In genomic region chr19:53538378-53539109, GRCh38 we compare ENCODE assay signal across 8 cellular contexts. TPM values are rescaled to one million over a fixed set of nuclear protein-coding genes. Genes with fewer than 3 reads are reported as not detected.
DNase-seq lines count a peak whose midpoint lies in the region; ATAC-seq and TF ChIP-seq lines count a peak whose summit lies in the region.

No MANE protein-coding gene starts in this region.

- H3K36me3 ChIP-seq in OCI-LY1 (ENCODE audit: insufficient read depth, low read length): peaks cover 20% of the 10 kb centered on the region
- peaks cover 0 to 19% (median 3%) of the 10 kb centered on the region in 3 experiments for H3K36me3 ChIP-seq in naive thymus-derived CD4-positive, alpha-beta T cell (ENCODE audit: control insufficient read depth in 2 of 3, insufficient read depth in 3 of 3, low read length in 3 of 3)

- no peak for ATAC-seq in effector memory CD8-positive, alpha-beta T cell (replicated peaks)
- ATAC-seq in naive thymus-derived CD4-positive, alpha-beta T cell: no peak
- no peak for ATAC-seq in GM18520 (IDR thresholded peaks at IDR 0.05; ENCODE audit: unreplicated experiment)

- H3K9me3 Mint-ChIP-seq in effector memory CD8-positive, alpha-beta T cell: no peaks in the 10 kb centered on the region
- peaks cover 0 to 38% (median 11%) of the 10 kb centered on the region in 11 donors for H3K9me3 Mint-ChIP-seq in naive thymus-derived CD4-positive, alpha-beta T cell

- peak overlapping the region; percentile 100 for H3K27ac Mint-ChIP-seq in effector memory CD8-positive, alpha-beta T cell
- H3K27ac Mint-ChIP-seq in naive thymus-derived CD4-positive, alpha-beta T cell: peak overlapping the region; percentile 96 to 100 (median 99)

- H3K4me3 ChIP-seq in OCI-LY1 (ENCODE audit: low read depth, low read length, poor library complexity, severe bottlenecking): peak overlapping the region; percentile 86
- H3K4me3 ChIP-seq in naive thymus-derived CD4-positive, alpha-beta T cell (ENCODE audit: low read length): peak overlapping the region; percentile 65

- POLR2A ChIA-PET in naive thymus-derived CD4-positive, alpha-beta T cell (lab: Charles Lee): interaction anchor here (0.6 to 3.6 kb wide), 3 partner anchors 14 to 18 kb away, joined by 3 to 25 read pairs (median 4); no protein-coding TSS in a partner anchor

- peaks cover 56% of the 10 kb centered on the region for H3K36me3 Mint-ChIP-seq in effector memory CD8-positive, alpha-beta T cell (ENCODE audit: insufficient read depth)
- H3K36me3 Mint-ChIP-seq in naive thymus-derived CD4-positive, alpha-beta T cell: peaks cover 10 to 48% (median 40%) of the 10 kb centered on the region in 5 donors

- peaks cover 15 to 19% of the 10 kb centered on the region in 2 donors for H3K4me1 Mint-ChIP-seq in effector memory CD8-positive, alpha-beta T cell (ENCODE audit: low read depth in 2 of 2)
- peaks cover 0 to 38% (median 23%) of the 10 kb centered on the region in 7 donors for H3K4me1 Mint-ChIP-seq in naive thymus-derived CD4-positive, alpha-beta T cell

- H3K27ac ChIP-seq in OCI-LY1 (ENCODE audit: low read depth, low read length, poor library complexity, severe bottlenecking): no peak overlapping the region
- peak overlapping the region; percentile 98 for H3K27ac ChIP-seq in naive thymus-derived CD4-positive, alpha-beta T cell (ENCODE audit: low read depth, low read length)

- H3K27me3 ChIP-seq in OCI-LY1 (ENCODE audit: insufficient read depth, low read length): no peaks in the 10 kb centered on the region
- H3K27me3 ChIP-seq in naive thymus-derived CD4-positive, alpha-beta T cell (ENCODE audit: control insufficient read depth in 2 of 2, insufficient read depth in 2 of 2, low read length in 2 of 2): no peaks in the 10 kb centered on the region

- CTCF ChIA-PET in naive thymus-derived CD4-positive, alpha-beta T cell (lab: Charles Lee): no interaction called here

- no peaks in the 10 kb centered on the region for H3K9me2 ChIP-seq in OCI-LY1 (ENCODE audit: low read depth, low read length)

- no peaks in the 10 kb centered on the region for H3K27me3 Mint-ChIP-seq in effector memory CD8-positive, alpha-beta T cell
- H3K27me3 Mint-ChIP-seq in naive thymus-derived CD4-positive, alpha-beta T cell: peaks cover 0 to 2% (median 0%) of the 10 kb centered on the region in 5 donors

- no peaks in the 10 kb centered on the region for H3K9me3 ChIP-seq in OCI-LY1 (ENCODE audit: low read length)
- no peaks in the 10 kb centered on the region for H3K9me3 ChIP-seq in naive thymus-derived CD4-positive, alpha-beta T cell (ENCODE audit: control insufficient read depth in 2 of 3, low read length in 3 of 3)

- H2AFZ ChIP-seq in OCI-LY1 (ENCODE audit: low read length): no peak overlapping the region

- no peaks in the 10 kb centered on the region for H4K20me1 ChIP-seq in OCI-LY1 (ENCODE audit: insufficient read depth, low read length)

- peak overlapping the region; percentile 84 for H3K9ac ChIP-seq in OCI-LY1 (ENCODE audit: low read length)

- TF ChIP-seq CTCF in OCI-LY1 (IDR thresholded peaks at IDR 0.05; ENCODE audit: low read length): no peak

- H3K79me2 ChIP-seq in OCI-LY1 (ENCODE audit: insufficient read depth, low read length): no peaks in the 10 kb centered on the region

- peak; percentile 19 for DNase-seq in NCI-H748 (lab: John Stamatoyannopoulos, UW; ENCODE audit: unreplicated experiment)
- DNase-seq in NCI-H748 treated with DMSO at 0.1 percent for 48 hours (lab: John Stamatoyannopoulos, UW): no peak
- DNase-seq in effector memory CD8-positive, alpha-beta T cell: no peak
- DNase-seq in naive thymus-derived CD4-positive, alpha-beta T cell: no peak
- no peak for DNase-seq in AML-193 (lab: John Stamatoyannopoulos, UW)
- no peak for DNase-seq in activated gamma-delta T cell (lab: John Stamatoyannopoulos, UW)

- H3F3A ChIP-seq in OCI-LY1 (ENCODE audit: insufficient read depth, low read length): no peaks in the 10 kb centered on the region

- intact Hi-C loops in naive thymus-derived CD4-positive, alpha-beta T cell (cut with micrococcal nuclease): loop anchor here in 1 of 2 donors (1.0 kb wide), 1 partner anchor 16 kb away; no protein-coding TSS in a partner anchor

- H3K4me3 Mint-ChIP-seq in effector memory CD8-positive, alpha-beta T cell: peak overlapping the region; percentile 98
- H3K4me3 Mint-ChIP-seq in naive thymus-derived CD4-positive, alpha-beta T cell: peak overlapping the region; percentile 92 to 98 (median 96)

- peaks cover 8% of the 10 kb centered on the region for H3K4me1 ChIP-seq in OCI-LY1 (ENCODE audit: insufficient read depth, low read length, severe bottlenecking)
- H3K4me1 ChIP-seq in naive thymus-derived CD4-positive, alpha-beta T cell (ENCODE audit: control insufficient read depth in 2 of 2, insufficient read depth in 2 of 2, low read length in 2 of 2): peaks cover 3 to 6% of the 10 kb centered on the region in 2 donors

- H3K4me2 ChIP-seq in OCI-LY1 (ENCODE audit: low read length): peak overlapping the region; percentile 69

RNA-seq across cellular contexts. Expression of gene ZNF331, which starts 0.6 kb away (rescaled TPM):
- total RNA-seq in naive thymus-derived CD4-positive, alpha-beta T cell: 100 to 1,000 TPM in 2 of 5 experiments, 10 to 100 TPM in 3; 18.1 to 318 (median 68.6) TPM
- 10 to 100 TPM; 35.0 to 52.1 TPM for polyA plus RNA-seq in naive thymus-derived CD4-positive, alpha-beta T cell
